Comparison of ENCODE assay signal across 26 cellular contexts in the genomic region with DNA sequence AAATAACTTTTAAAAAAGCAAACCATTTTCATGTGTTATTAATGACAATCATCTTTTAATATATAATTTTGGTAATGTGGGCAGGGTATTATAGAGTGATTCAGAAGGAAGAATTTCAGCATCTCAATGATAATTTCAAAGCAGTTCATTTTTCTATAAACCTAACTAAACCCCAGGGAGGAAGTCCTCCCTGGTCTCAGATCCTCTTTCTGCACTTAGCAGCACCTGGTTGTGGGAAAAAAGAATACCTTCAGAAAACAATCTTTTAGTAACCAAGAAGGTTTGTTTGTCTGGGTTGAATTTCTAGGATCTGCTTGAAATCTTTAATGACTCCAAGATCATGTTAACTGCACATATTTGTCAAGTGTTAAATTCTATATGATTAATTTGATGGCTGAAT.
DNase-seq lines count a peak whose midpoint lies in the region; ATAC-seq and TF ChIP-seq lines count a peak whose summit lies in the region.
"Had no signal": no experiment of that assay in that cellular context is flagged by ENCODE, and none has a peak within 500 bp of the region (broad histone marks: within the 10 kb centered on the region; RNA-seq: fewer than 3 reads in every experiment).

No MANE protein-coding gene starts in this region.

- DNase-seq in NOMO-1 treated with DMSO at 0.1 percent for 48 hours (lab: John Stamatoyannopoulos, UW; ENCODE audit: unreplicated experiment) (peak; percentile 43), NOMO-1 treated with dmso at 0.1 percent for 144 hours (lab: John Stamatoyannopoulos, UW; ENCODE audit: unreplicated experiment) (no peak), NCI-H526 (lab: John Stamatoyannopoulos, UW) (no peak), inferior parietal cortex (ENCODE audit: extremely low spot score) (no peak), erythroblast (lab: John Stamatoyannopoulos, UW) (no peak), NCI-H1417 treated with DMSO at 0.1 percent for 48 hours (lab: John Stamatoyannopoulos, UW) (no peak)
- DNase-seq: activated CD4-positive, alpha-beta memory T cell treated with anti-CD3 and anti-CD28 coated beads, Interleukin-2, amount 10 ng/mL, durations not matched to agents 7 days and 5 days; activated CD4-positive, CD25-positive, alpha-beta regulatory T cell treated with anti-CD3 and anti-CD28 coated beads, Interleukin-2, amount 50 U/mL, for 72 hours; activated effector memory CD4-positive, alpha-beta T cell treated with Interleukin-2 at 50 U/mL for 16 hours; activated naive CD8-positive, alpha-beta T cell treated with anti-CD3 and anti-CD28 coated beads, Interleukin-2, amount 50 U/mL, for 24 hours; AML-193; CD8-positive, alpha-beta memory T cell; cerebellar nuclear complex; DMS153; dorsolateral prefrontal cortex; HCEC 1CT; Kasumi-1; natural killer cell; NCI-H1092 treated with DMSO at 0.1 percent for 48 hours; NCI-H2029 treated with DMSO at 0.1 percent for 48 hours; NK-92 treated with Interleukin-12 subunit alpha and Interleukin-12 subunit beta, amount 100 ng/mL, for 24 hours; ovary; T-helper 1 cell; upper lobe of left lung had no signal

- peak; percentile 47 for ATAC-seq in HG02623 (IDR thresholded peaks at IDR 0.05; ENCODE audit: unreplicated experiment)
- peak; percentile 51 for ATAC-seq in HG03432 (IDR thresholded peaks at IDR 0.05; ENCODE audit: unreplicated experiment)
- ATAC-seq: activated naive CD8-positive, alpha-beta T cell treated with anti-CD3 and anti-CD28 coated beads, Interleukin-2, amount 50 U/mL, for 24 hours; natural killer cell had no signal

- TF ChIP-seq POLR2A in erythroblast (IDR thresholded peaks at IDR 0.05; ENCODE audit: low read length), result no peak
